11 cellular contexts compared by ENCODE assay signal in the genomic region with DNA sequence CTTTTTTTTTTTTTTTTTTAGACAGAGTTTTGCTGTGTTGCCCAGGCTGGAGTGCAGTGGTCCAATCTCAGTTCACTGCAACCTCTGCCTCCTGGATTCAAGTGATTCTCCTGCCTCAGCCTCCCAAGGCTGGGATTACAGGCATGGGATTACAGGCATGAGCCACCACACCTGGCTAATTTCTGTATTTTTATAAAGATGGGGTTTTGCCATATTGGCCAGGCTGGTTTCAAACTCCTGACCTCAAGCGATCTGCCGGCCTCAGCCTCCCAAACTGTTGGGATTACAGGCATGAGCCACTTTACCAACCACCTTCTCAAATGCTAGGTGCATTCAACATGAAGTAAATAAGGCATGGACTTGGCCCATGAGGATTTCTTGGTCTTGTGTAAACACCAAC. TPM values are rescaled to one million over a fixed set of nuclear protein-coding genes. Genes with fewer than 3 reads are reported as not detected.
"Had no signal": no experiment of that assay in that cellular context is flagged by ENCODE, and none has a peak within 500 bp of the region (broad histone marks: within the 10 kb centered on the region; RNA-seq: fewer than 3 reads in every experiment).

No MANE protein-coding gene starts in this region.

RNA-seq across cellular contexts. Expression of a gene that starts 6.3 kb away (rescaled TPM):
- total RNA-seq: OCI-LY7, PC-3, PC-9, Right ventricle myocardium inferior, Right ventricle myocardium superior, RPMI7951, SJCRH30, SJSA1, SK-MEL-5 had no signal
- polyA plus RNA-seq: SK-N-SH had no signal

RNA-seq across cellular contexts. Expression of a gene that starts 31.5 kb away (rescaled TPM):
- total RNA-seq: OCI-LY7, PC-3, PC-9, Peyer's patch, Right ventricle myocardium inferior, Right ventricle myocardium superior, RPMI7951, SJCRH30, SJSA1, SK-MEL-5 had no signal
- polyA plus RNA-seq: SK-N-SH had no signal
